In the genomic region with DNA sequence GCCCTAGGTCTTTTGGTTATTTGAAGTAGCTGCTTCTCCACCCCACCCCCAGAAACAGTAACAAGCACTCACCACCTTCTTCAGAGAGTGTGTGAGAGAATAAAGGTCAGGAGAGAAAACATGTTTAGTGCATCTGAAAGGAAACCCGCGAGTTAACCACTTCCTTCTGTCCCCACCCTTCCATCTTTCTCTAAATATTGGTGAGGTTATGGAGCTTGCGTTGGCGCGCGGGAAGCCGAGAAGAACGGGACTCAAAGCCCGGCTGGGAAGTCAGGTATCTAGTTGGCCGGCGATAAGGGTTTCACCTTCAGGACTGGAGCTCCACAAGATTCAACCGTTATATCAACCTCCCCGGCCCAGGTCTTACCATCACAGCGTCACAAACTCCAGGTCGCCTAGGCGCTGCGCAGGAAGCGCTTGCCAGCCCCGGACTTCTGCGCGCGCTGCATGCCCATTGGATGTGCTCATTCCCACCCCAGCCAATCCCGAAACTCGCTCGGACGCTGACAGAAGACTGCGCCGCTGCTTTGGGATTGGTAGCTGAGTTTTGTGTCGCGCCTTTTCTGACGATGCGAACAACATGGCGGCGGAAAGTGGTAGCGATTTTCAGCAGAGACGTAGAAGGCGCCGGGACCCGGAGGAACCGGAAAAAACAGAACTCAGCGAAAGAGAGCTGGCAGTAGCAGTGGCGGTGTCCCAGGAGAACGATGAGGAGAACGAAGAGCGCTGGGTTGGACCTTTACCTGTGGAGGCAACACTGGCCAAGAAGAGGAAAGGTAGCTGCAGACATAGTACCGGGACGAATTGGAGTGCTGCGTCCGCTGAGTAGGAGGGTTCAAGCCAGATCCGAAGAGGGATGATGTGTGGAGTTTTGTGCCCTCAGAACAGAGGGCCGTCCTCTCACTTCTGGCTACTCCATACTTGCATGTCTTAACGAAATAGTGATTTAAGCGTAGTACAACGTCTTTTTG, we compare ENCODE assay signal across 8 cellular contexts. TPM values are rescaled to one million over a fixed set of nuclear protein-coding genes. Genes with fewer than 3 reads are reported as not detected.
A peak's percentile ranks its signal among the peaks of the same experiment; 100 is the strongest.
DNase-seq lines count a peak whose midpoint lies in the region; ATAC-seq and TF ChIP-seq lines count a peak whose summit lies in the region.

A gene with protein sequence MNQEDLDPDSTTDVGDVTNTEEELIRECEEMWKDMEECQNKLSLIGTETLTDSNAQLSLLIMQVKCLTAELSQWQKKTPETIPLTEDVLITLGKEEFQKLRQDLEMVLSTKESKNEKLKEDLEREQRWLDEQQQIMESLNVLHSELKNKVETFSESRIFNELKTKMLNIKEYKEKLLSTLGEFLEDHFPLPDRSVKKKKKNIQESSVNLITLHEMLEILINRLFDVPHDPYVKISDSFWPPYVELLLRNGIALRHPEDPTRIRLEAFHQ (minus strand): TSS at position 438 of the 971 bp plus-strand sequence. CDS start 8,261 bp downstream, outside the sequence.
TSS of gene PPWD1 (plus strand) at position 566 of the 971 bp plus-strand sequence. CDS start at position 581, 15 bp downstream.

- H3K27me3 ChIP-seq in esophagus (ENCODE audit: control insufficient read depth in 1 of 2, insufficient read depth in 2 of 2, low read length in 2 of 2) (no peaks in the 10 kb centered on the region), mucosa of stomach (ENCODE audit: control insufficient read depth, insufficient read depth, low read length) (no peaks in the 10 kb centered on the region)

- H3K4me3 Mint-ChIP-seq in activated T-cell treated with anti-CD3 and anti-CD28 coated beads, Interleukin-2, amount 50 U/mL, for 24 hours, result peak within 1 kb of the TSS; percentile 88

- H3K36me3 ChIP-seq in esophagus (ENCODE audit: control insufficient read depth in 2 of 2, insufficient read depth in 2 of 2, low read length in 1 of 2) (no peaks in the 10 kb centered on the region), mucosa of stomach (ENCODE audit: control insufficient read depth, insufficient read depth, low read length) (no peaks in the 10 kb centered on the region)

- peak within 1 kb of the TSS; percentile 79 for H3K9ac ChIP-seq in mucosa of stomach (ENCODE audit: low read length)

- peak within 1 kb of the TSS; percentile 79 to 98 for H3K4me3 ChIP-seq in esophagus (ENCODE audit: low read depth in 1 of 2, low read length in 2 of 2)
- H3K4me3 ChIP-seq in mucosa of stomach (ENCODE audit: low read length), result peak within 1 kb of the TSS; percentile 89

- H3K9me3 Mint-ChIP-seq in activated T-cell treated with anti-CD3 and anti-CD28 coated beads, Interleukin-2, amount 50 U/mL, for 24 hours, result no peaks in the 10 kb centered on the region

- DNase-seq in DMS153 treated with DMSO at 0.1 percent for 48 hours (lab: John Stamatoyannopoulos, UW; ENCODE audit: unreplicated experiment) (peak; percentile 71), KBM-7 (peak; percentile 98)
- DNase-seq in activated T-cell treated with anti-CD3 and anti-CD28 coated beads, Interleukin-2, amount 50 U/mL, for 24 hours, result peak; percentile 94
- peak; percentile 87 to 88 for DNase-seq in stimulated activated CD8-positive, alpha-beta memory T cell treated with anti-CD3 and anti-CD28 coated beads, Interleukin-7, amount 100 ng/mL, for 1 hour (ENCODE audit: low read depth in 2 of 2)

- no peaks in the 10 kb centered on the region for H3K27me3 Mint-ChIP-seq in activated T-cell treated with anti-CD3 and anti-CD28 coated beads, Interleukin-2, amount 50 U/mL, for 24 hours

- no peaks in the 10 kb centered on the region for H3K9me3 ChIP-seq in esophagus (ENCODE audit: control insufficient read depth in 2 of 2, insufficient read depth in 1 of 2, low read depth in 1 of 2, low read length in 1 of 2)
- H3K9me3 ChIP-seq in mucosa of stomach (ENCODE audit: control insufficient read depth, low read length), result no peaks in the 10 kb centered on the region

- ATAC-seq in GM21717 (IDR thresholded peaks at IDR 0.05; ENCODE audit: unreplicated experiment), result peak; percentile 99

- in situ Hi-C loops in KBM-7 (cut with MboI; ENCODE audit: low pct_unique_long_range_greater_than_20kb, low sequenced_read_pairs), result no loop called here

- 0% methylated on average over 54 of the region's 54 CpGs for WGBS in esophagus, 2 donors

- peaks cover 58% of the 10 kb centered on the region for H3K4me1 Mint-ChIP-seq in activated T-cell treated with anti-CD3 and anti-CD28 coated beads, Interleukin-2, amount 50 U/mL, for 24 hours (ENCODE audit: low read depth)

- H3K27ac ChIP-seq in esophagus (ENCODE audit: low read depth in 2 of 2, low read length in 1 of 2), result peak within 1 kb of the TSS; percentile 94 to 99

- peaks cover 75% of the 10 kb centered on the region for H3K36me3 Mint-ChIP-seq in activated T-cell treated with anti-CD3 and anti-CD28 coated beads, Interleukin-2, amount 50 U/mL, for 24 hours (ENCODE audit: low read depth)

- peak within 1 kb of the TSS; percentile 96 for H3K27ac Mint-ChIP-seq in activated T-cell treated with anti-CD3 and anti-CD28 coated beads, Interleukin-2, amount 50 U/mL, for 24 hours

- H3K4me1 ChIP-seq in esophagus (ENCODE audit: control insufficient read depth in 2 of 2, insufficient read depth in 2 of 2, low read length in 1 of 2) (peaks cover 0 to 3% of the 10 kb centered on the region in 2 donors), mucosa of stomach (ENCODE audit: control insufficient read depth, insufficient read depth, low read length) (peaks cover 5% of the 10 kb centered on the region)

TF ChIP-seq in PFSK-1, 5 proteins besides CTCF, POLR2A, EP300 and RAD21:
- TF ChIP-seq POLR2AphosphoS5 (IDR thresholded peaks at IDR 0.05; ENCODE audit: low read depth, low read length) (peak; percentile 97), TAF1 (IDR thresholded peaks at IDR 0.05; ENCODE audit: borderline replicate concordance, insufficient read depth, low read length) (peak; percentile 85; the same call in 1 of the 2 replicates), REST (IDR thresholded peaks at IDR 0.05; ENCODE audit: insufficient read depth in 1 of 2, low read depth in 2 of 2, low read length in 2 of 2) (no peak), FOXP2 (optimal IDR thresholded peaks at IDR 0.05; ENCODE audit: borderline replicate concordance, extremely low read depth, extremely low read length, insufficient read depth) (peak; percentile 49), SIN3A (IDR thresholded peaks at IDR 0.05; ENCODE audit: borderline replicate concordance, insufficient read depth, low read length) (0 out of 2 replicates have a peak, but pooled peaks have one; percentile 56)

RNA-seq across cellular contexts. Expression of the first gene that starts in this region (rescaled TPM):
- polyA plus RNA-seq in PFSK-1 (2012; ENCODE audit: insufficient read length, low read depth), result 8.9 TPM
- 1 to 10 TPM; 6.6 to 8.6 TPM for polyA plus RNA-seq in esophagus

RNA-seq across cellular contexts. Expression of gene PPWD1, which starts in this region (rescaled TPM):
- 16.9 TPM for polyA plus RNA-seq in PFSK-1 (2012; ENCODE audit: insufficient read length, low read depth)
- 10 to 100 TPM; 16.9 to 18.8 TPM for polyA plus RNA-seq in esophagus

Comparison
In these comparisons a context has a peak if more than half of its experiments do, and no peak if none do; other contexts are left out.
1. Peak in every context shown above with its lines: DNase-seq, ATAC-seq, H3K4me3 ChIP-seq and H3K27ac ChIP-seq.